ENCODE assay signal across 25 cellular contexts in genomic region chr1:59034925-59035324, GRCh38.
DNase-seq lines count a peak whose midpoint lies in the region; ATAC-seq and TF ChIP-seq lines count a peak whose summit lies in the region.
"Had no signal": no experiment of that assay in that cellular context is flagged by ENCODE, and none has a peak within 500 bp of the region (broad histone marks: within the 10 kb centered on the region; RNA-seq: fewer than 3 reads in every experiment).

No MANE protein-coding gene starts in this region.

- H3K56ac ChIP-seq in H9 (ENCODE audit: insufficient read length, low read depth, low read length): no peak overlapping the region

- no peak overlapping the region for H2BK5ac ChIP-seq in H9 (ENCODE audit: insufficient read length, low read length)

- H2AK5ac ChIP-seq in H9 (ENCODE audit: insufficient read length, low read length): no peak overlapping the region

- H3K9me3 Mint-ChIP-seq in H9: no peaks in the 10 kb centered on the region
- H3K9me3 Mint-ChIP-seq: CD8-positive, alpha-beta memory T cell had no signal

- H4K20me1 ChIP-seq in H9 (ENCODE audit: control insufficient read depth, insufficient read depth, insufficient read length): no peaks in the 10 kb centered on the region

- no peaks in the 10 kb centered on the region for H3K79me1 ChIP-seq in H9 (ENCODE audit: insufficient read depth, low read depth, low read length, poor library complexity, severe bottlenecking)

- no peak overlapping the region for H2BK15ac ChIP-seq in H9 (ENCODE audit: low read depth, low read length)

- no peak overlapping the region for H4K5ac ChIP-seq in H9 (ENCODE audit: insufficient read length, low read depth, low read length)

- H3K4me1 Mint-ChIP-seq in H9: no peaks in the 10 kb centered on the region
- H3K4me1 Mint-ChIP-seq: CD14-positive monocyte; CD8-positive, alpha-beta memory T cell had no signal

- no peak for ATAC-seq in esophagus mucosa
- ATAC-seq: PC-3, Right ventricle myocardium inferior had no signal

- H3K27ac ChIP-seq in H9 (ENCODE audit: insufficient read length, low read depth, low read length) (no peak overlapping the region), parathyroid adenoma (no peak overlapping the region)
- H3K27ac ChIP-seq: 22Rv1, HL-60, SJSA1 had no signal

- H3K4me3 ChIP-seq in parathyroid adenoma (ENCODE audit: low read depth, low read length): no peak overlapping the region
- no peak overlapping the region for H3K4me3 ChIP-seq in MG63
- H3K4me3 ChIP-seq: SJSA1 had no signal

- H3K4me3 Mint-ChIP-seq in H9: no peak overlapping the region
- H3K4me3 Mint-ChIP-seq: CD14-positive monocyte; CD8-positive, alpha-beta memory T cell had no signal

- peak overlapping the region; percentile 46 for H3K18ac ChIP-seq in H9 (ENCODE audit: insufficient read length, low read depth, low read length)

- H3K4ac ChIP-seq in H9 (ENCODE audit: low read depth, low read length): no peak overlapping the region

- no peaks in the 10 kb centered on the region for H3K4me1 ChIP-seq in H9 (ENCODE audit: insufficient read depth, low read length)
- H3K4me1 ChIP-seq in parathyroid adenoma: no peaks in the 10 kb centered on the region
- H3K4me1 ChIP-seq: BE2C had no signal

- no peak overlapping the region for H2BK12ac ChIP-seq in H9 (ENCODE audit: insufficient read length, low read depth, low read length)

- H3K27me3 ChIP-seq in H9 (ENCODE audit: insufficient read depth, low read length) (no peaks in the 10 kb centered on the region), parathyroid adenoma (ENCODE audit: control insufficient read depth, insufficient read depth, low read length) (no peaks in the 10 kb centered on the region), MG63 (no peaks in the 10 kb centered on the region)
- H3K27me3 ChIP-seq: BE2C, SJSA1 had no signal

- no peak overlapping the region for H3K14ac ChIP-seq in H9 (ENCODE audit: insufficient read depth, low read length)

- H3K79me2 ChIP-seq in H9 (ENCODE audit: insufficient read depth, low read length) (no peaks in the 10 kb centered on the region), parathyroid adenoma (no peaks in the 10 kb centered on the region)

- peak overlapping the region; percentile 26 for H2BK120ac ChIP-seq in H9 (ENCODE audit: low read depth, low read length, poor library complexity, severe bottlenecking)

- H2BK20ac ChIP-seq in H9 (ENCODE audit: low read depth, low read length, poor library complexity, severe bottlenecking): no peak overlapping the region

- peak; percentile 10 for DNase-seq in DMS79 treated with DMSO at 0.1 percent for 48 hours (lab: John Stamatoyannopoulos, UW)
- no peak for DNase-seq in DMS79 (lab: John Stamatoyannopoulos, UW)
- DNase-seq in H9: no peak
- peak; percentile 52 for DNase-seq in kidney tubule cell (ENCODE audit: low spot score)
- DNase-seq in NOMO-1 treated with DMSO at 0.1 percent for 48 hours (lab: John Stamatoyannopoulos, UW; ENCODE audit: unreplicated experiment): no peak
- DNase-seq in MG63: no peak
- DNase-seq: BE2C; CD8-positive, alpha-beta memory T cell; DMS 273 treated with DMSO at 0.1 percent for 48 hours; DND-41; Karpas-422; MV-4-11; NCI-H1105; NCI-H1436 treated with DMSO at 0.1 percent for 48 hours; NCI-H187 treated with DMSO at 0.1 percent for 48 hours; NCI-H446 treated with DMSO at 0.1 percent for 48 hours; NCI-H748 treated with DMSO at 0.1 percent for 48 hours; PC-3 had no signal

- H3K9me3 ChIP-seq in H9 (ENCODE audit: control insufficient read depth, low read depth, low read length) (no peaks in the 10 kb centered on the region), parathyroid adenoma (ENCODE audit: control insufficient read depth, low read length) (no peaks in the 10 kb centered on the region), MG63 (no peaks in the 10 kb centered on the region)
- H3K9me3 ChIP-seq: BE2C, SJSA1 had no signal

- H3K27ac Mint-ChIP-seq in H9: no peak overlapping the region
- H3K27ac Mint-ChIP-seq: CD14-positive monocyte; CD8-positive, alpha-beta memory T cell had no signal

- no peaks in the 10 kb centered on the region for H3K23me2 ChIP-seq in H9 (ENCODE audit: insufficient read length, low read depth, low read length, poor library complexity, severe bottlenecking)

- WGBS in H9 (ENCODE audit: extremely low coverage, insufficient read length, low lambda C conversion rate): no CpG with 5 or more reads among the region's 10 CpGs

- H3K23ac ChIP-seq in H9 (ENCODE audit: insufficient read length, low read depth, low read length): no peak overlapping the region

- H4K91ac ChIP-seq in H9 (ENCODE audit: insufficient read length, low read depth, low read length): no peak overlapping the region

- no peak overlapping the region for H2AFZ ChIP-seq in H9 (ENCODE audit: low read length)
- H2AFZ ChIP-seq in parathyroid adenoma: peak overlapping the region; percentile 53

- H4K8ac ChIP-seq in H9 (replicated peaks; ENCODE audit: insufficient read length, low read depth, low read length): no peak overlapping the region

- H3T11ph ChIP-seq in H9 (ENCODE audit: low read length): no peak overlapping the region

- no peak overlapping the region for H3K4me2 ChIP-seq in H9 (ENCODE audit: insufficient read depth, insufficient read length, low read length)
- no peak overlapping the region for H3K4me2 ChIP-seq in parathyroid adenoma (ENCODE audit: low read length)

- peaks cover 3% of the 10 kb centered on the region; the same call in 1 of the 2 replicates for H3K27me3 Mint-ChIP-seq in H9 (ENCODE audit: low read depth)

- TF ChIP-seq CTCF in H9 (conservative IDR thresholded peaks at IDR 0.05) (no peak), parathyroid adenoma (IDR thresholded peaks at IDR 0.05) (no peak)

- H3K9ac ChIP-seq in H9 (ENCODE audit: extremely low read depth, insufficient read length, low read length) (no peak overlapping the region), parathyroid adenoma (no peak overlapping the region)

- H3K36me3 ChIP-seq in parathyroid adenoma (ENCODE audit: control insufficient read depth, insufficient read depth, low read length) (no peaks in the 10 kb centered on the region), MG63 (no peaks in the 10 kb centered on the region)
- H3K36me3 ChIP-seq: BE2C, SJSA1 had no signal

- no peaks in the 10 kb centered on the region for H3K36me3 Mint-ChIP-seq in H9 (ENCODE audit: insufficient read depth in 1 of 3, low read depth in 3 of 3)
- H3K36me3 Mint-ChIP-seq: CD14-positive monocyte; CD8-positive, alpha-beta memory T cell had no signal

Comparison
In these comparisons a context has a peak if more than half of its experiments do, and no peak if none do; other contexts are left out.
1. DNase-seq: peak in DMS79 treated with DMSO at 0.1 percent for 48 hours (single experiment) and kidney tubule cell (single experiment); none in DMS79 (single experiment), H9 (single experiment), NOMO-1 treated with DMSO at 0.1 percent for 48 hours (single experiment) and MG63 (single experiment).